ENCODE assay signal across 17 cellular contexts in genomic region chr22:31723699-31724098, GRCh38. TPM values are rescaled to one million over a fixed set of nuclear protein-coding genes. Genes with fewer than 3 reads are reported as not detected.
DNase-seq lines count a peak whose midpoint lies in the region; ATAC-seq and FAIRE-seq lines count a peak whose summit lies in the region.
"Had no signal": no experiment of that assay in that cellular context is flagged by ENCODE, and none has a peak within 500 bp of the region (broad histone marks: within the 10 kb centered on the region; RNA-seq: fewer than 3 reads in every experiment).

No MANE protein-coding gene starts in this region.

- intact Hi-C loops in Right ventricle myocardium inferior (cut with DNase I) = no loop called here

- CTCF ChIA-PET in activated CD4-positive, alpha-beta T cell treated with anti-CD3 and anti-CD28 coated beads, Interleukin-2, amount 10 ng/mL, durations not matched to agents 7 days and 5 days (lab: Charles Lee) = no interaction called here

- no peak for DNase-seq in activated CD4-positive, alpha-beta T cell treated with anti-CD3 and anti-CD28 coated beads, Interleukin-2, amount 10 ng/mL, durations not matched to agents 7 days and 5 days
- DNase-seq in activated CD4-positive, alpha-beta T cell treated with anti-CD3 and anti-CD28 coated beads, Interleukin-2, amount 50 U/mL, for 1 hour = no peak
- no peak for DNase-seq in GM18507 (ENCODE audit: extremely low spot score, insufficient read length, low read depth)
- peak; percentile 28 for DNase-seq in left lobe of liver (ENCODE audit: low spot score)
- DNase-seq in Right ventricle myocardium inferior (ENCODE audit: missing footprints) = no peak
- DNase-seq: Calu3; CD8-positive, alpha-beta T cell; DMS79 treated with DMSO at 0.1 percent for 48 hours; GM23248; IMR-90 had no signal

- H3K27me3 Mint-ChIP-seq in activated CD4-positive, alpha-beta T cell treated with anti-CD3 and anti-CD28 coated beads, Interleukin-2, amount 10 ng/mL, durations not matched to agents 7 days and 5 days = no peaks in the 10 kb centered on the region

- ATAC-seq in left lobe of liver (no peak), GM21367 (IDR thresholded peaks at IDR 0.05; ENCODE audit: unreplicated experiment) (no peak), Right ventricle myocardium inferior (no peak), HG02610 (IDR thresholded peaks at IDR 0.05; ENCODE audit: unreplicated experiment) (no peak)
- ATAC-seq: CD8-positive, alpha-beta T cell; GM12878; K562 had no signal

- POLR2A ChIA-PET in activated CD4-positive, alpha-beta T cell treated with anti-CD3 and anti-CD28 coated beads, Interleukin-2, amount 10 ng/mL, durations not matched to agents 7 days and 5 days (lab: Charles Lee) = no interaction called here

- no peak overlapping the region for H3K4me3 Mint-ChIP-seq in activated CD4-positive, alpha-beta T cell treated with anti-CD3 and anti-CD28 coated beads, Interleukin-2, amount 10 ng/mL, durations not matched to agents 7 days and 5 days
- H3K4me3 Mint-ChIP-seq: CD14-positive monocyte; CD8-positive, alpha-beta T cell had no signal

- H3K9me3 Mint-ChIP-seq in activated CD4-positive, alpha-beta T cell treated with anti-CD3 and anti-CD28 coated beads, Interleukin-2, amount 10 ng/mL, durations not matched to agents 7 days and 5 days = no peaks in the 10 kb centered on the region
- H3K9me3 Mint-ChIP-seq: CD14-positive monocyte; CD8-positive, alpha-beta T cell had no signal

- peak overlapping the region; percentile 54 for H3K27ac Mint-ChIP-seq in activated CD4-positive, alpha-beta T cell treated with anti-CD3 and anti-CD28 coated beads, Interleukin-2, amount 10 ng/mL, durations not matched to agents 7 days and 5 days
- H3K27ac Mint-ChIP-seq: CD8-positive, alpha-beta T cell had no signal

- peaks cover 33% of the 10 kb centered on the region for H3K36me3 Mint-ChIP-seq in activated CD4-positive, alpha-beta T cell treated with anti-CD3 and anti-CD28 coated beads, Interleukin-2, amount 10 ng/mL, durations not matched to agents 7 days and 5 days (ENCODE audit: low read depth)

- peaks cover 3% of the 10 kb centered on the region for H3K4me1 Mint-ChIP-seq in activated CD4-positive, alpha-beta T cell treated with anti-CD3 and anti-CD28 coated beads, Interleukin-2, amount 10 ng/mL, durations not matched to agents 7 days and 5 days
- H3K4me1 Mint-ChIP-seq: CD14-positive monocyte had no signal

- peak; percentile 15 for FAIRE-seq in GM18507 (lab: Jason Lieb, UNC)
- FAIRE-seq: GM12878, GM19239, HTR-8/SVneo, K562 had no signal

RNA-seq across cellular contexts. Expression of gene PRR14L, which starts 26.2 kb away (rescaled TPM):
- total RNA-seq in activated CD4-positive, alpha-beta T cell treated with anti-CD3 and anti-CD28 coated beads, Interleukin-2, amount 10 ng/mL, durations not matched to agents 7 days and 5 days = 10 to 100 TPM; 63.5 to 72.4 TPM
- total RNA-seq in left lobe of liver = 19.5 TPM
- 11.2 TPM for total RNA-seq in Right ventricle myocardium inferior

RNA-seq across cellular contexts. Expression of gene DEPDC5, which starts 30.1 kb away (rescaled TPM):
- 10 to 100 TPM; 39.5 to 41.1 TPM for total RNA-seq in activated CD4-positive, alpha-beta T cell treated with anti-CD3 and anti-CD28 coated beads, Interleukin-2, amount 10 ng/mL, durations not matched to agents 7 days and 5 days
- total RNA-seq in left lobe of liver = 18.1 TPM
- 10.9 TPM for total RNA-seq in Right ventricle myocardium inferior
